1 cellular context compared by ENCODE assay signal in the genomic region with DNA sequence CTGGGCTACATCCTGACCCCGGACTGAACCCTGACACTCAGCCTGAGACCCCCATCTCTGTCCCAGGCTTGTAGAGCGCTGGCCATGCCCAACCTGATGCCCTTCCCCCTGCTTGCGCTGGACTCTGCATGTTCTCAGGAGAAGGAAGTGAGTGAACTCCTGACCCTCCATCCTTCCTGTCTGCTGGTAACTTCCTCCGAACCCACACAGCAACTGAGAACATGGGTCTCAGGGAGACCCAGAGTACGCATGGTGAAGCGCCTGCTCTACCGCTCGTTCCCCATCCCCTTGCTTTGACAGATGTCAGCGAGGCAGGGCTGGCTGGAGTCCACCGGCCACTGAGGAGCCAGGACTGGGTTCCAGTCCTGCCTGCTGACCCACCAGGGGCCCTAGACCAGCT.
TF ChIP-seq lines count a peak whose summit lies in the region.

No MANE protein-coding gene starts in this region.

TF ChIP-seq in PFSK-1, 5 proteins besides CTCF, POLR2A, EP300 and RAD21 (continued from another document):
- TF ChIP-seq, protein P1, sequence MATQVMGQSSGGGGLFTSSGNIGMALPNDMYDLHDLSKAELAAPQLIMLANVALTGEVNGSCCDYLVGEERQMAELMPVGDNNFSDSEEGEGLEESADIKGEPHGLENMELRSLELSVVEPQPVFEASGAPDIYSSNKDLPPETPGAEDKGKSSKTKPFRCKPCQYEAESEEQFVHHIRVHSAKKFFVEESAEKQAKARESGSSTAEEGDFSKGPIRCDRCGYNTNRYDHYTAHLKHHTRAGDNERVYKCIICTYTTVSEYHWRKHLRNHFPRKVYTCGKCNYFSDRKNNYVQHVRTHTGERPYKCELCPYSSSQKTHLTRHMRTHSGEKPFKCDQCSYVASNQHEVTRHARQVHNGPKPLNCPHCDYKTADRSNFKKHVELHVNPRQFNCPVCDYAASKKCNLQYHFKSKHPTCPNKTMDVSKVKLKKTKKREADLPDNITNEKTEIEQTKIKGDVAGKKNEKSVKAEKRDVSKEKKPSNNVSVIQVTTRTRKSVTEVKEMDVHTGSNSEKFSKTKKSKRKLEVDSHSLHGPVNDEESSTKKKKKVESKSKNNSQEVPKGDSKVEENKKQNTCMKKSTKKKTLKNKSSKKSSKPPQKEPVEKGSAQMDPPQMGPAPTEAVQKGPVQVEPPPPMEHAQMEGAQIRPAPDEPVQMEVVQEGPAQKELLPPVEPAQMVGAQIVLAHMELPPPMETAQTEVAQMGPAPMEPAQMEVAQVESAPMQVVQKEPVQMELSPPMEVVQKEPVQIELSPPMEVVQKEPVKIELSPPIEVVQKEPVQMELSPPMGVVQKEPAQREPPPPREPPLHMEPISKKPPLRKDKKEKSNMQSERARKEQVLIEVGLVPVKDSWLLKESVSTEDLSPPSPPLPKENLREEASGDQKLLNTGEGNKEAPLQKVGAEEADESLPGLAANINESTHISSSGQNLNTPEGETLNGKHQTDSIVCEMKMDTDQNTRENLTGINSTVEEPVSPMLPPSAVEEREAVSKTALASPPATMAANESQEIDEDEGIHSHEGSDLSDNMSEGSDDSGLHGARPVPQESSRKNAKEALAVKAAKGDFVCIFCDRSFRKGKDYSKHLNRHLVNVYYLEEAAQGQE (IDR thresholded peaks at IDR 0.05; ENCODE audit: insufficient read depth in 1 of 2, low read depth in 2 of 2, low read length in 2 of 2), result no peak
- no peak for TF ChIP-seq TAF1 (IDR thresholded peaks at IDR 0.05; ENCODE audit: borderline replicate concordance, insufficient read depth, low read length)
- TF ChIP-seq FOXP2 (optimal IDR thresholded peaks at IDR 0.05; ENCODE audit: borderline replicate concordance, extremely low read depth, extremely low read length, insufficient read depth), result peak; percentile 66
